Comparison of ENCODE assay signal across 29 cellular contexts in genomic region chr22:33538277-33538885, GRCh38.
"Had no signal": no experiment of that assay in that cellular context is flagged by ENCODE, and none has a peak within 500 bp of the region (broad histone marks: within the 10 kb centered on the region; RNA-seq: fewer than 3 reads in every experiment).

No MANE protein-coding gene starts in this region.

- ATAC-seq: activated naive CD4-positive, alpha-beta T cell treated with anti-CD3 and anti-CD28 coated beads, Interleukin-2, amount 50 U/mL, for 72 hours; activated T-cell treated with anti-CD3 and anti-CD28 coated beads, Interleukin-2, amount 50 U/mL, for 4 hours had no signal

- H2AFZ ChIP-seq: PC-9 had no signal

- H3K9me3 ChIP-seq: adrenal gland had no signal

- H3K27ac ChIP-seq: KMS-11, PC-9 had no signal

- FAIRE-seq: bronchial epithelial cell had no signal

- H3K4me2 ChIP-seq: KMS-11, PC-9 had no signal

- H3K4me3 ChIP-seq: adrenal gland, PC-9 had no signal

- H3K9ac ChIP-seq: KMS-11 had no signal

- H3K36me3 ChIP-seq: adrenal gland had no signal

- DNase-seq: activated CD4-positive, alpha-beta memory T cell treated with anti-CD3 and anti-CD28 coated beads for 36 hours; activated CD4-positive, alpha-beta T cell treated with anti-CD3 and anti-CD28 coated beads for 4 hours; activated CD4-positive, alpha-beta T cell treated with anti-CD3 and anti-CD28 coated beads, Interleukin-2, amount 50 U/mL, for 1 hour; activated CD8-positive, alpha-beta memory T cell treated with anti-CD3 and anti-CD28 coated beads, Interleukin-2, amount 50 U/mL, for 4 hours; activated gamma-delta T cell treated with Interleukin-2 at 50 U/mL for 16 hours; activated naive CD4-positive, alpha-beta T cell treated with anti-CD3 and anti-CD28 coated beads for 36 hours; activated T-cell treated with anti-CD3 and anti-CD28 coated beads for 4 hours; activated T-cell treated with anti-CD3 and anti-CD28 coated beads, Interleukin-2, amount 50 U/mL, for 4 hours; caudate nucleus; NCI-H1092 treated with DMSO at 0.1 percent for 48 hours; NCI-H1417; NCI-H146; NCI-H187; NCI-H2029 treated with DMSO at 0.1 percent for 48 hours; NCI-H2107; NCI-H2171; NCI-H510A; NCI-H526; NCI-H748 treated with DMSO at 0.1 percent for 48 hours; PC-9; Right ventricle myocardium superior; SW 1271; T-helper 1 cell; T-helper 2 cell; T-helper 9 cell had no signal

- H3K27me3 ChIP-seq: adrenal gland had no signal
